Comparison of ENCODE assay signal across 23 cellular contexts in the genomic region with DNA sequence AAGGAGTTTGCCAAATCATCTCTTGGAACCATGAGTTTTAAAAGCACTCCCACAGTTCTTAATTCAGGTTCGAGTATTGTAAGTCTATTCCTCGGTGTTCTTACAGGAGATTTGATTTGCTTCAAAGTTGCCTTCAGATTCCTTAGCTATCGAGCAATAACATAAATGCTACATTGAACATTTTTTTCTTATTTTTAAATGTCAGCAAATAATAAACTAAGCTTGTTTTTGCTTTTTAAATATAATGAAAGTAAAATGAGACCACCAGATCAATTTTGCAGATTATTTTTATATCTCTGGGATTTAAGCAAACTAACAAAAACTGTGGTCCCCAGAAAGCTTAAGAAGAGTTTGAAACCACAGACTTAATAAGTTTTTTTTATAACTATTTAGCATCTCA.
DNase-seq lines count a peak whose midpoint lies in the region; ATAC-seq and TF ChIP-seq lines count a peak whose summit lies in the region.
"Had no signal": no experiment of that assay in that cellular context is flagged by ENCODE, and none has a peak within 500 bp of the region (broad histone marks: within the 10 kb centered on the region; RNA-seq: fewer than 3 reads in every experiment).

No MANE protein-coding gene starts in this region.

- no peaks in the 10 kb centered on the region for H3K36me3 Mint-ChIP-seq in nephron progenitor cell (ENCODE audit: low read depth)
- H3K36me3 Mint-ChIP-seq: CD4-positive, alpha-beta memory T cell had no signal

- no peaks in the 10 kb centered on the region for H3K9me3 ChIP-seq in cardiac muscle cell (ENCODE audit: low read depth)
- no peaks in the 10 kb centered on the region for H3K9me3 ChIP-seq in right cardiac atrium (ENCODE audit: control insufficient read depth, low read length)
- H3K9me3 ChIP-seq in Peyer's patch: no peaks in the 10 kb centered on the region
- H3K9me3 ChIP-seq in HAP-1: no peaks in the 10 kb centered on the region
- H3K9me3 ChIP-seq: SJCRH30 had no signal

- H3K9me3 Mint-ChIP-seq in nephron progenitor cell: no peaks in the 10 kb centered on the region

- no peak overlapping the region for H3K4me3 ChIP-seq in cardiac muscle cell
- no peak overlapping the region for H3K4me3 ChIP-seq in right cardiac atrium (ENCODE audit: low read length)
- no peak overlapping the region for H3K4me3 ChIP-seq in Peyer's patch
- no peak overlapping the region for H3K4me3 ChIP-seq in HAP-1
- H3K4me3 ChIP-seq: SJCRH30 had no signal

- peak overlapping the region; percentile 43 for H3K27ac Mint-ChIP-seq in nephron progenitor cell
- H3K27ac Mint-ChIP-seq: CD4-positive, alpha-beta memory T cell had no signal

- TF ChIP-seq POLR2A in Peyer's patch (IDR thresholded peaks at IDR 0.05): no peak

- ATAC-seq in right cardiac atrium: no peak
- ATAC-seq in HG02852 (IDR thresholded peaks at IDR 0.05; ENCODE audit: unreplicated experiment): no peak
- ATAC-seq: HCT116, PC-3 had no signal

- DNase-seq in cardiac muscle cell (ENCODE audit: low read depth in 1 of 2, low spot score in 1 of 2) (no peak), right cardiac atrium (no peak), nephron progenitor cell (no peak), Peyer's patch (no peak), HAP-1 (ENCODE audit: low spot score in 2 of 2) (no peak), anterior cingulate cortex (lab: John Stamatoyannopoulos, UW) (no peak)
- DNase-seq: C1 segment of cervical spinal cord; CD4-positive, alpha-beta memory T cell; COR-L47; GOT3; NCI-H1048; NCI-H1694; NCI-H2029 treated with DMSO at 0.1 percent for 48 hours; NCI-H446 treated with DMSO at 0.1 percent for 48 hours; NCI-H526; NCI-H82; NK-92 treated with Interleukin-12 subunit alpha and Interleukin-12 subunit beta, amount 100 ng/mL, for 24 hours; SJCRH30 had no signal

- WGBS in right cardiac atrium: 66% methylated on average over 3 of the region's 3 CpGs

- intact Hi-C loops in right cardiac atrium (cut with DNase I): no loop called here

- in situ Hi-C loops in HAP-1 (cut with MboI; ENCODE audit: low sequenced_read_pairs): no loop called here

- H3K4me1 ChIP-seq in cardiac muscle cell (ENCODE audit: low read depth) (peaks cover 20% of the 10 kb centered on the region), right cardiac atrium (ENCODE audit: control insufficient read depth, insufficient read depth, low read length) (no peaks in the 10 kb centered on the region), Peyer's patch (no peaks in the 10 kb centered on the region), HAP-1 (peaks cover 15% of the 10 kb centered on the region)
- H3K4me1 ChIP-seq: SJCRH30 had no signal

- H3K36me3 ChIP-seq in cardiac muscle cell (no peaks in the 10 kb centered on the region), Peyer's patch (no peaks in the 10 kb centered on the region), HAP-1 (replicated peaks) (no peaks in the 10 kb centered on the region)
- H3K36me3 ChIP-seq: SJCRH30 had no signal

- peak overlapping the region; percentile 31 for H3K27ac ChIP-seq in cardiac muscle cell
- H3K27ac ChIP-seq in right cardiac atrium (ENCODE audit: low read length): no peak overlapping the region
- H3K27ac ChIP-seq in VCaP: peak overlapping the region; percentile 67
- no peak overlapping the region for H3K27ac ChIP-seq in Peyer's patch
- H3K27ac ChIP-seq: KMS-11, SJCRH30 had no signal

- TF ChIP-seq CTCF in cardiac muscle cell (IDR thresholded peaks at IDR 0.05; ENCODE audit: low read depth, low read length) (no peak), VCaP (conservative IDR thresholded peaks at IDR 0.05) (no peak), nephron progenitor cell (IDR thresholded peaks at IDR 0.05) (no peak), Peyer's patch (IDR thresholded peaks at IDR 0.05) (no peak)

- H3K27me3 ChIP-seq in cardiac muscle cell (no peaks in the 10 kb centered on the region), right cardiac atrium (ENCODE audit: control insufficient read depth, insufficient read depth) (no peaks in the 10 kb centered on the region), Peyer's patch (no peaks in the 10 kb centered on the region), HAP-1 (ENCODE audit: low read depth) (no peaks in the 10 kb centered on the region)

- no peak overlapping the region for H3K4me3 Mint-ChIP-seq in nephron progenitor cell
- H3K4me3 Mint-ChIP-seq: CD4-positive, alpha-beta memory T cell had no signal

- no peaks in the 10 kb centered on the region for H3K27me3 Mint-ChIP-seq in nephron progenitor cell (ENCODE audit: low read depth, poor library complexity)

- peaks cover 44% of the 10 kb centered on the region for H3K4me1 Mint-ChIP-seq in nephron progenitor cell
- H3K4me1 Mint-ChIP-seq: CD4-positive, alpha-beta memory T cell had no signal

Comparison
In these comparisons a context has a peak if more than half of its experiments do, and no peak if none do; other contexts are left out.
1. H3K27ac ChIP-seq: peak in cardiac muscle cell (single experiment) and VCaP (single experiment); none in right cardiac atrium (single experiment) and Peyer's patch (0 of 4).